14 cellular contexts compared by ENCODE assay signal in genomic region chr1:210663730-210664573, GRCh38.
DNase-seq lines count a peak whose midpoint lies in the region; ATAC-seq and TF ChIP-seq lines count a peak whose summit lies in the region.
"Had no signal": no experiment of that assay in that cellular context is flagged by ENCODE, and none has a peak within 500 bp of the region (broad histone marks: within the 10 kb centered on the region; RNA-seq: fewer than 3 reads in every experiment).

No MANE protein-coding gene starts in this region.

- peak; percentile 66 for DNase-seq in DMS53 (lab: John Stamatoyannopoulos, UW)
- peak; percentile 6 to 63 (median 11) for DNase-seq in NCI-H1417 (lab: John Stamatoyannopoulos, UW)
- DNase-seq in NCI-H510A treated with DMSO at 0.1 percent for 48 hours (lab: John Stamatoyannopoulos, UW) = peak; percentile 83
- peak; percentile 15 for DNase-seq in fibroblast of villous mesenchyme (ENCODE audit: low read depth)
- DNase-seq in activated CD4-positive, alpha-beta T cell treated with anti-CD3 and anti-CD28 coated beads, Interleukin-2, amount 50 U/mL, for 1 hour = no peak
- DNase-seq: activated CD4-positive, alpha-beta memory T cell treated with anti-CD3 and anti-CD28 coated beads for 36 hours; GF-D8; kidney; stimulated activated naive CD4-positive, alpha-beta T cell; T-helper 9 cell had no signal

- H3K4me3 ChIP-seq in fibroblast of villous mesenchyme (ENCODE audit: low read depth, low read length) = no peak overlapping the region

- ATAC-seq in HG02588 (IDR thresholded peaks at IDR 0.05; ENCODE audit: unreplicated experiment) (no peak), HG02870 (IDR thresholded peaks at IDR 0.05; ENCODE audit: unreplicated experiment) (no peak), GM21526 (IDR thresholded peaks at IDR 0.05; ENCODE audit: low FRiP score, unreplicated experiment) (no peak)
- ATAC-seq: esophagus mucosa had no signal

- TF ChIP-seq CTCF in fibroblast of villous mesenchyme (IDR thresholded peaks at IDR 0.05; ENCODE audit: insufficient read depth, low read depth, low read length) = no peak
